ENCODE assay signal across 1 cellular context in the genomic region with DNA sequence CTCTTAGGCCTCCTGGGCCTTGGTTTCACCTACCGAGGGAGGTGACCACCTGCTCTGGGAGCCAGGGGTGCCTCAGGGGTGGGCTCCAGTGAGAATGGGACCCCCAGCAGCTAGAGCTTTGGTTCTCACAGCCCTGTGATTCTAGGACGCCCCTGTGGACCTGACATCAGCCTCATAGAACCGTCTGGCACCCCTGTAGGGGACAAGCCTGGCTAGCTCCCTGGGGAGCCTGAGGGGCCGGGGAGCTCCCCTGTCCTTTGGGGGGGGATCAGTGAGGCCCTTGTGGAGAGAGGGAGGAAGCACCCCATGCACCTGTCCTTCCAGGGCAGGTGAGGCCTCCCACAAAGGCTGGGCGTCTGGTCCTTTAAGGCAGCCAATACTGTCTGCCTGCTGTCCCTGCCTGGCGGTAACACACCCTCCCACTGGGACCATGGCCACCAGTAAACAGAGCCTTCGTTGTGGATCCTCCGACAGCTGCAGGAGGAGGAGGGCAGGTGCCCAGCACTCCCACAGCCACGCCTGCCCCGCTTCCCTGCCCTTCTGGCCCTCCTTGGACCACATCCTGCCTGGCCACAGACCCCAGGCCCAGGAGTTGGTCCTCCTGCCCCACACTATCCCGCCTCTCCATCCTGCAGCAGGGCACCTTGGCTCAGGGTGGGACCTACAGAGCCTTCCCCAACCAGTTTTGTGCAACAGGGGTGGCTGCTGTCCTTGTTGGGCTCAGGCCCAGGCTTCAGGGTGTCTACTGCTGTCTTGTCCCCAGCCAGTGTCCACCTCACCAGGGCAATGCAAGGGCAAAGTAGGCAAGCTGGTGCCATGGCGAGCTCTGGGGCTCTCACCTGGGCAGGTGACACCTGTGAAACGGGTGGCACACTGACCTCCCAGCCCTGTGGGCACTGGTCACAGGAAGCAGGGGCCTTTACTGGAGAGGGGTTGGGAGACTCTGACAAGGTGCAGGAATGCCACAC.
TF ChIP-seq lines count a peak whose summit lies in the region.

No MANE protein-coding gene starts in this region.

TF ChIP-seq in HCT116, 20 proteins besides CTCF, POLR2A, EP300 and RAD21 (continued from another document):
- TF ChIP-seq YY1 (IDR thresholded peaks at IDR 0.05; ENCODE audit: extremely low read depth, insufficient replicate concordance, low read depth, low read length), result no peak
- TF ChIP-seq TCF7L2 (IDR thresholded peaks at IDR 0.05; ENCODE audit: borderline replicate concordance, extremely low read depth, insufficient read depth, insufficient read length), result no peak
- TF ChIP-seq CEBPB (IDR thresholded peaks at IDR 0.05; ENCODE audit: low read depth), result no peak
- TF ChIP-seq, protein P1, sequence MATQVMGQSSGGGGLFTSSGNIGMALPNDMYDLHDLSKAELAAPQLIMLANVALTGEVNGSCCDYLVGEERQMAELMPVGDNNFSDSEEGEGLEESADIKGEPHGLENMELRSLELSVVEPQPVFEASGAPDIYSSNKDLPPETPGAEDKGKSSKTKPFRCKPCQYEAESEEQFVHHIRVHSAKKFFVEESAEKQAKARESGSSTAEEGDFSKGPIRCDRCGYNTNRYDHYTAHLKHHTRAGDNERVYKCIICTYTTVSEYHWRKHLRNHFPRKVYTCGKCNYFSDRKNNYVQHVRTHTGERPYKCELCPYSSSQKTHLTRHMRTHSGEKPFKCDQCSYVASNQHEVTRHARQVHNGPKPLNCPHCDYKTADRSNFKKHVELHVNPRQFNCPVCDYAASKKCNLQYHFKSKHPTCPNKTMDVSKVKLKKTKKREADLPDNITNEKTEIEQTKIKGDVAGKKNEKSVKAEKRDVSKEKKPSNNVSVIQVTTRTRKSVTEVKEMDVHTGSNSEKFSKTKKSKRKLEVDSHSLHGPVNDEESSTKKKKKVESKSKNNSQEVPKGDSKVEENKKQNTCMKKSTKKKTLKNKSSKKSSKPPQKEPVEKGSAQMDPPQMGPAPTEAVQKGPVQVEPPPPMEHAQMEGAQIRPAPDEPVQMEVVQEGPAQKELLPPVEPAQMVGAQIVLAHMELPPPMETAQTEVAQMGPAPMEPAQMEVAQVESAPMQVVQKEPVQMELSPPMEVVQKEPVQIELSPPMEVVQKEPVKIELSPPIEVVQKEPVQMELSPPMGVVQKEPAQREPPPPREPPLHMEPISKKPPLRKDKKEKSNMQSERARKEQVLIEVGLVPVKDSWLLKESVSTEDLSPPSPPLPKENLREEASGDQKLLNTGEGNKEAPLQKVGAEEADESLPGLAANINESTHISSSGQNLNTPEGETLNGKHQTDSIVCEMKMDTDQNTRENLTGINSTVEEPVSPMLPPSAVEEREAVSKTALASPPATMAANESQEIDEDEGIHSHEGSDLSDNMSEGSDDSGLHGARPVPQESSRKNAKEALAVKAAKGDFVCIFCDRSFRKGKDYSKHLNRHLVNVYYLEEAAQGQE (IDR thresholded peaks at IDR 0.05; ENCODE audit: low read depth), result no peak
- TF ChIP-seq ZBTB33 (IDR thresholded peaks at IDR 0.05; ENCODE audit: extremely low read depth, insufficient replicate concordance, low read length), result no peak
- TF ChIP-seq ZNF274 (IDR thresholded peaks at IDR 0.05; ENCODE audit: low read depth, low read length), result no peak
- no peak for TF ChIP-seq SIN3A (IDR thresholded peaks at IDR 0.05; ENCODE audit: low read depth)
- no peak for TF ChIP-seq EGR1 (IDR thresholded peaks at IDR 0.05; ENCODE audit: low read depth)
- no peak for TF ChIP-seq CBX3 (IDR thresholded peaks at IDR 0.05; ENCODE audit: low read depth)
- no peak for TF ChIP-seq POLR2AphosphoS5 (IDR thresholded peaks at IDR 0.05; ENCODE audit: low read depth, low read length)
- no peak for TF ChIP-seq MAX (IDR thresholded peaks at IDR 0.05)
- no peak for TF ChIP-seq ZFX (IDR thresholded peaks at IDR 0.05)
- TF ChIP-seq JUND (IDR thresholded peaks at IDR 0.05), result no peak
- TF ChIP-seq, protein P2, sequence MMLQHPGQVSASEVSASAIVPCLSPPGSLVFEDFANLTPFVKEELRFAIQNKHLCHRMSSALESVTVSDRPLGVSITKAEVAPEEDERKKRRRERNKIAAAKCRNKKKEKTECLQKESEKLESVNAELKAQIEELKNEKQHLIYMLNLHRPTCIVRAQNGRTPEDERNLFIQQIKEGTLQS (IDR thresholded peaks at IDR 0.05), result no peak
- TF ChIP-seq EZH2 (IDR thresholded peaks at IDR 0.05), result no peak
